ENCODE assay signal across 28 cellular contexts in genomic region chr16:56652600-56652999, GRCh38. TPM values are rescaled to one million over a fixed set of nuclear protein-coding genes. Genes with fewer than 3 reads are reported as not detected.
"Had no signal": no experiment of that assay in that cellular context is flagged by ENCODE, and none has a peak within 500 bp of the region (broad histone marks: within the 10 kb centered on the region; RNA-seq: fewer than 3 reads in every experiment).

No MANE protein-coding gene starts in this region.

- H3K4me1 ChIP-seq: testis, thyroid gland, upper lobe of right lung, uterus had no signal

- H3K9me3 ChIP-seq: stomach, suprapubic skin, testis, thoracic aorta, thyroid gland, tibial artery, tibial nerve, transverse colon, upper lobe of left lung, upper lobe of right lung, uterus, vagina had no signal

- H3K27ac ChIP-seq: stomach, suprapubic skin, testis, thoracic aorta, thyroid gland, tibial artery, tibial nerve, transverse colon, upper lobe of left lung, upper lobe of right lung, uterus, vagina had no signal

- H3K36me3 ChIP-seq: stomach, suprapubic skin, thoracic aorta, thyroid gland, tibial artery, tibial nerve, transverse colon, upper lobe of left lung, upper lobe of right lung, uterus, vagina had no signal

- DNase-seq: stimulated activated CD4-positive, alpha-beta T cell treated with anti-CD3 and anti-CD28 coated beads, Interleukin-2, amount 100 ng/mL, for 48 hours; stimulated activated CD4-positive, alpha-beta T cell treated with anti-CD3 and anti-CD28 coated beads, Interleukin-4, amount 100 ng/mL, for 1 hour; stimulated activated CD4-positive, alpha-beta T cell treated with anti-CD3 and anti-CD28 coated beads, Interleukin-4, amount 100 ng/mL, for 24 hours; stimulated activated CD4-positive, alpha-beta T cell treated with anti-CD3 and anti-CD28 coated beads, Interleukin-4, amount 100 ng/mL, for 4 hours; stimulated activated CD8-positive, alpha-beta memory T cell treated with anti-CD3 and anti-CD28 coated beads, Interleukin-4, amount 100 ng/mL, for 48 hours; stimulated activated naive B cell treated with anti-CD40 and anti-IgM and Interleukin-4, amounts not matched to agents 10 μg/mL and 1 μg/mL and 100 μg/mL, for 72 hours; stimulated activated naive CD4-positive, alpha-beta T cell; stimulated activated naive CD4-positive, alpha-beta T cell treated with Interleukin-2 at 50 U/mL for 16 hours; stimulated activated naive CD8-positive, alpha-beta T cell treated with anti-CD3 and anti-CD28 coated beads, Interleukin-15, amount 100 ng/mL, for 72 hours; stimulated activated naive CD8-positive, alpha-beta T cell treated with anti-CD3 and anti-CD28 coated beads, Interleukin-15, Interleukin-2, amounts not matched to agents 100 U/mL and 50 U/mL, for 24 hours; stomach; substantia nigra; testis; thyroid gland; tibial artery; transverse colon; trophoblast cell; upper lobe of left lung; upper lobe of right lung; uterus had no signal

- H3K4me3 ChIP-seq: stomach, suprapubic skin, testis, thoracic aorta, thyroid gland, tibial artery, tibial nerve, transverse colon, upper lobe of left lung, upper lobe of right lung, uterus, vagina had no signal

- H3K27me3 ChIP-seq: testis, thyroid gland, upper lobe of left lung, vagina had no signal

RNA-seq across cellular contexts. Expression of gene MT1B, which starts 0.9 kb away (rescaled TPM):
- total RNA-seq: stomach, subcutaneous adipose tissue, suprapubic skin, temporal lobe, testis, thoracic aorta, thyroid gland, tibial nerve, transverse colon, upper lobe of left lung, upper lobe of right lung, ureter, urinary bladder, uterus, vagina had no signal
- polyA plus RNA-seq: urinary bladder had no signal

RNA-seq across cellular contexts. Expression of gene MT1A, which starts 14.1 kb away (rescaled TPM):
- total RNA-seq: temporal lobe, urinary bladder had no signal

RNA-seq across cellular contexts. Expression of gene MT1G, which starts 15.3 kb away (rescaled TPM):
- total RNA-seq: urinary bladder, vagina had no signal

RNA-seq across cellular contexts. Expression of gene MT1H, which starts 17.0 kb away (rescaled TPM):
- total RNA-seq: temporal lobe, testis, thoracic aorta, ureter, urinary bladder, uterus, vagina had no signal
- polyA plus RNA-seq: urinary bladder had no signal
